1 cellular context compared by ENCODE assay signal in the genomic region with DNA sequence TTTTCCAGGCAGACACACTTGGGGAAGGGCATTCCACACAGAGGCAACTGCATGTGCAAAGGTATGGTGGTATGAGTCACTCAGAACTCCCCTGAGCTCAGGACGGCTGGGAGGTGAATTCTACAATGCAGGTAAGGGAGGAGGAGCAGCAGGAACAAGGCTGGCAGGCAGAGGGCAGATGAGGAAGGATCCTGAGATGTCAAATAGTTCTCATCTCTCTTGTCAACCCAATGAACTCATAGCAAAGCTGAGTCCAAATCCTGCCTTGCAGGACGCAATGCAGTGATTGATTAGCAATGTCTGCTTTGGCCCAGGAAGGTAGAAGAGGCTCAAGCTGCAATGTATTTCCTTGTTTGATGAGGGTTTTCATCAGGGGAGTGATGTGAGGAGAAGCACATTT.
TF ChIP-seq lines count a peak whose summit lies in the region.

No MANE protein-coding gene starts in this region.

TF ChIP-seq in GM12878, 131 proteins besides CTCF, POLR2A, EP300 and RAD21 (continued from another document):
- TF ChIP-seq, protein P1, sequence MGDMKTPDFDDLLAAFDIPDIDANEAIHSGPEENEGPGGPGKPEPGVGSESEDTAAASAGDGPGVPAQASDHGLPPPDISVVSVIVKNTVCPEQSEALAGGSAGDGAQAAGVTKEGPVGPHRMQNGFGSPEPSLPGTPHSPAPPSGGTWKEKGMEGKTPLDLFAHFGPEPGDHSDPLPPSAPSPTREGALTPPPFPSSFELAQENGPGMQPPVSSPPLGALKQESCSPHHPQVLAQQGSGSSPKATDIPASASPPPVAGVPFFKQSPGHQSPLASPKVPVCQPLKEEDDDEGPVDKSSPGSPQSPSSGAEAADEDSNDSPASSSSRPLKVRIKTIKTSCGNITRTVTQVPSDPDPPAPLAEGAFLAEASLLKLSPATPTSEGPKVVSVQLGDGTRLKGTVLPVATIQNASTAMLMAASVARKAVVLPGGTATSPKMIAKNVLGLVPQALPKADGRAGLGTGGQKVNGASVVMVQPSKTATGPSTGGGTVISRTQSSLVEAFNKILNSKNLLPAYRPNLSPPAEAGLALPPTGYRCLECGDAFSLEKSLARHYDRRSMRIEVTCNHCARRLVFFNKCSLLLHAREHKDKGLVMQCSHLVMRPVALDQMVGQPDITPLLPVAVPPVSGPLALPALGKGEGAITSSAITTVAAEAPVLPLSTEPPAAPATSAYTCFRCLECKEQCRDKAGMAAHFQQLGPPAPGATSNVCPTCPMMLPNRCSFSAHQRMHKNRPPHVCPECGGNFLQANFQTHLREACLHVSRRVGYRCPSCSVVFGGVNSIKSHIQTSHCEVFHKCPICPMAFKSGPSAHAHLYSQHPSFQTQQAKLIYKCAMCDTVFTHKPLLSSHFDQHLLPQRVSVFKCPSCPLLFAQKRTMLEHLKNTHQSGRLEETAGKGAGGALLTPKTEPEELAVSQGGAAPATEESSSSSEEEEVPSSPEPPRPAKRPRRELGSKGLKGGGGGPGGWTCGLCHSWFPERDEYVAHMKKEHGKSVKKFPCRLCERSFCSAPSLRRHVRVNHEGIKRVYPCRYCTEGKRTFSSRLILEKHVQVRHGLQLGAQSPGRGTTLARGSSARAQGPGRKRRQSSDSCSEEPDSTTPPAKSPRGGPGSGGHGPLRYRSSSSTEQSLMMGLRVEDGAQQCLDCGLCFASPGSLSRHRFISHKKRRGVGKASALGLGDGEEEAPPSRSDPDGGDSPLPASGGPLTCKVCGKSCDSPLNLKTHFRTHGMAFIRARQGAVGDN (IDR thresholded peaks at IDR 0.05) = no peak
TF ChIP-seq in GM12878: peak in this region for 2.
